Comparison of ENCODE assay signal across 1 cellular context in the genomic region with DNA sequence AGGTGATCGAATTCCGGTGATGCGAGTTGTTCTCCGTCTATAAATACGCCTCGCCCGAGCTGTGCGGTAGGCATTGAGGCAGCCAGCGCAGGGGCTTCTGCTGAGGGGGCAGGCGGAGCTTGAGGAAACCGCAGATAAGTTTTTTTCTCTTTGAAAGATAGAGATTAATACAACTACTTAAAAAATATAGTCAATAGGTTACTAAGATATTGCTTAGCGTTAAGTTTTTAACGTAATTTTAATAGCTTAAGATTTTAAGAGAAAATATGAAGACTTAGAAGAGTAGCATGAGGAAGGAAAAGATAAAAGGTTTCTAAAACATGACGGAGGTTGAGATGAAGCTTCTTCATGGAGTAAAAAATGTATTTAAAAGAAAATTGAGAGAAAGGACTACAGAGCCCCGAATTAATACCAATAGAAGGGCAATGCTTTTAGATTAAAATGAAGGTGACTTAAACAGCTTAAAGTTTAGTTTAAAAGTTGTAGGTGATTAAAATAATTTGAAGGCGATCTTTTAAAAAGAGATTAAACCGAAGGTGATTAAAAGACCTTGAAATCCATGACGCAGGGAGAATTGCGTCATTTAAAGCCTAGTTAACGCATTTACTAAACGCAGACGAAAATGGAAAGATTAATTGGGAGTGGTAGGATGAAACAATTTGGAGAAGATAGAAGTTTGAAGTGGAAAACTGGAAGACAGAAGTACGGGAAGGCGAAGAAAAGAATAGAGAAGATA.
A peak's percentile ranks its signal among the peaks of the same experiment; 100 is the strongest.
TF ChIP-seq lines count a peak whose summit lies in the region.

A gene (plus strand): TSS at position 69 of the 736 bp plus-strand sequence.

TF ChIP-seq in WTC11, 78 proteins besides CTCF, POLR2A, EP300 and RAD21 (continued from another document and continues in another):
- TF ChIP-seq RORB (CRISPR knock-in tag; IDR thresholded peaks at IDR 0.05) (peak; percentile 94), NFE2L1 (CRISPR knock-in tag; IDR thresholded peaks at IDR 0.05) (no peak), MYBL2 (CRISPR knock-in tag; IDR thresholded peaks at IDR 0.05) (peak; percentile 89; the same call in 1 of the 2 replicates), JAZF1 (CRISPR knock-in tag; IDR thresholded peaks at IDR 0.05) (peak; percentile 95), TEAD1 (CRISPR knock-in tag; IDR thresholded peaks at IDR 0.05) (peak; percentile 95; the same call in 1 of the 2 replicates), GABPB1 (CRISPR knock-in tag; IDR thresholded peaks at IDR 0.05) (0 out of 2 replicates have a peak, but pooled peaks have one; percentile 7), CBFB (CRISPR knock-in tag; IDR thresholded peaks at IDR 0.05; ENCODE audit: low read depth) (peak; percentile 62; the same call in 1 of the 2 replicates), TP53 (CRISPR knock-in tag; IDR thresholded peaks at IDR 0.05) (0 out of 2 replicates have a peak, but pooled peaks have one; percentile 58), NFATC4 (CRISPR knock-in tag; IDR thresholded peaks at IDR 0.05) (peak; percentile 89; the same call in 1 of the 2 replicates), ETV6 (CRISPR knock-in tag; IDR thresholded peaks at IDR 0.05) (peak; percentile 33; the same call in 1 of the 2 replicates), SMAD4 (CRISPR knock-in tag; IDR thresholded peaks at IDR 0.05) (no peak), PRRX2 (CRISPR knock-in tag; IDR thresholded peaks at IDR 0.05) (peak; percentile 80), NFYB (CRISPR knock-in tag; conservative IDR thresholded peaks at IDR 0.05; ENCODE audit: low read depth) (0 out of 2 replicates have a peak, but pooled peaks have one; percentile 18), RELA (CRISPR knock-in tag; IDR thresholded peaks at IDR 0.05; ENCODE audit: borderline replicate concordance) (no peak), TEAD4 (CRISPR knock-in tag; IDR thresholded peaks at IDR 0.05) (peak; percentile 93; the same call in 1 of the 2 replicates), HMGA2 (CRISPR knock-in tag; IDR thresholded peaks at IDR 0.05) (peak; percentile 64; the same call in 1 of the 2 replicates), EMX1 (CRISPR knock-in tag; IDR thresholded peaks at IDR 0.05) (peak; percentile 95)
- TF ChIP-seq, protein P1, sequence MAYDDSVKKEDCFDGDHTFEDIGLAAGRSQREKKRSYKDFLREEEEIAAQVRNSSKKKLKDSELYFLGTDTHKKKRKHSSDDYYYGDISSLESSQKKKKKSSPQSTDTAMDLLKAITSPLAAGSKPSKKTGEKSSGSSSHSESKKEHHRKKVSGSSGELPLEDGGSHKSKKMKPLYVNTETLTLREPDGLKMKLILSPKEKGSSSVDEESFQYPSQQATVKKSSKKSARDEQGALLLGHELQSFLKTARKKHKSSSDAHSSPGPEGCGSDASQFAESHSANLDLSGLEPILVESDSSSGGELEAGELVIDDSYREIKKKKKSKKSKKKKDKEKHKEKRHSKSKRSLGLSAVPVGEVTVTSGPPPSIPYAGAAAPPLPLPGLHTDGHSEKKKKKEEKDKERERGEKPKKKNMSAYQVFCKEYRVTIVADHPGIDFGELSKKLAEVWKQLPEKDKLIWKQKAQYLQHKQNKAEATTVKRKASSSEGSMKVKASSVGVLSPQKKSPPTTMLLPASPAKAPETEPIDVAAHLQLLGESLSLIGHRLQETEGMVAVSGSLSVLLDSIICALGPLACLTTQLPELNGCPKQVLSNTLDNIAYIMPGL (CRISPR knock-in tag; IDR thresholded peaks at IDR 0.05) = 0 out of 2 replicates have a peak, but pooled peaks have one; percentile 49
- TF ChIP-seq, protein P2, sequence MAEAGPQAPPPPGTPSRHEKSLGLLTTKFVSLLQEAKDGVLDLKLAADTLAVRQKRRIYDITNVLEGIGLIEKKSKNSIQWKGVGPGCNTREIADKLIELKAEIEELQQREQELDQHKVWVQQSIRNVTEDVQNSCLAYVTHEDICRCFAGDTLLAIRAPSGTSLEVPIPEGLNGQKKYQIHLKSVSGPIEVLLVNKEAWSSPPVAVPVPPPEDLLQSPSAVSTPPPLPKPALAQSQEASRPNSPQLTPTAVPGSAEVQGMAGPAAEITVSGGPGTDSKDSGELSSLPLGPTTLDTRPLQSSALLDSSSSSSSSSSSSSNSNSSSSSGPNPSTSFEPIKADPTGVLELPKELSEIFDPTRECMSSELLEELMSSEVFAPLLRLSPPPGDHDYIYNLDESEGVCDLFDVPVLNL (CRISPR knock-in tag; IDR thresholded peaks at IDR 0.05; ENCODE audit: borderline replicate concordance, low read depth) = no peak
- TF ChIP-seq, protein P3, sequence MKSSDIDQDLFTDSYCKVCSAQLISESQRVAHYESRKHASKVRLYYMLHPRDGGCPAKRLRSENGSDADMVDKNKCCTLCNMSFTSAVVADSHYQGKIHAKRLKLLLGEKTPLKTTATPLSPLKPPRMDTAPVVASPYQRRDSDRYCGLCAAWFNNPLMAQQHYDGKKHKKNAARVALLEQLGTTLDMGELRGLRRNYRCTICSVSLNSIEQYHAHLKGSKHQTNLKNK (CRISPR knock-in tag; IDR thresholded peaks at IDR 0.05) = peak; percentile 98
- TF ChIP-seq, protein P4, sequence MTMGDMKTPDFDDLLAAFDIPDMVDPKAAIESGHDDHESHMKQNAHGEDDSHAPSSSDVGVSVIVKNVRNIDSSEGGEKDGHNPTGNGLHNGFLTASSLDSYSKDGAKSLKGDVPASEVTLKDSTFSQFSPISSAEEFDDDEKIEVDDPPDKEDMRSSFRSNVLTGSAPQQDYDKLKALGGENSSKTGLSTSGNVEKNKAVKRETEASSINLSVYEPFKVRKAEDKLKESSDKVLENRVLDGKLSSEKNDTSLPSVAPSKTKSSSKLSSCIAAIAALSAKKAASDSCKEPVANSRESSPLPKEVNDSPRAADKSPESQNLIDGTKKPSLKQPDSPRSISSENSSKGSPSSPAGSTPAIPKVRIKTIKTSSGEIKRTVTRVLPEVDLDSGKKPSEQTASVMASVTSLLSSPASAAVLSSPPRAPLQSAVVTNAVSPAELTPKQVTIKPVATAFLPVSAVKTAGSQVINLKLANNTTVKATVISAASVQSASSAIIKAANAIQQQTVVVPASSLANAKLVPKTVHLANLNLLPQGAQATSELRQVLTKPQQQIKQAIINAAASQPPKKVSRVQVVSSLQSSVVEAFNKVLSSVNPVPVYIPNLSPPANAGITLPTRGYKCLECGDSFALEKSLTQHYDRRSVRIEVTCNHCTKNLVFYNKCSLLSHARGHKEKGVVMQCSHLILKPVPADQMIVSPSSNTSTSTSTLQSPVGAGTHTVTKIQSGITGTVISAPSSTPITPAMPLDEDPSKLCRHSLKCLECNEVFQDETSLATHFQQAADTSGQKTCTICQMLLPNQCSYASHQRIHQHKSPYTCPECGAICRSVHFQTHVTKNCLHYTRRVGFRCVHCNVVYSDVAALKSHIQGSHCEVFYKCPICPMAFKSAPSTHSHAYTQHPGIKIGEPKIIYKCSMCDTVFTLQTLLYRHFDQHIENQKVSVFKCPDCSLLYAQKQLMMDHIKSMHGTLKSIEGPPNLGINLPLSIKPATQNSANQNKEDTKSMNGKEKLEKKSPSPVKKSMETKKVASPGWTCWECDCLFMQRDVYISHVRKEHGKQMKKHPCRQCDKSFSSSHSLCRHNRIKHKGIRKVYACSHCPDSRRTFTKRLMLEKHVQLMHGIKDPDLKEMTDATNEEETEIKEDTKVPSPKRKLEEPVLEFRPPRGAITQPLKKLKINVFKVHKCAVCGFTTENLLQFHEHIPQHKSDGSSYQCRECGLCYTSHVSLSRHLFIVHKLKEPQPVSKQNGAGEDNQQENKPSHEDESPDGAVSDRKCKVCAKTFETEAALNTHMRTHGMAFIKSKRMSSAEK (CRISPR knock-in tag; IDR thresholded peaks at IDR 0.05; ENCODE audit: borderline replicate concordance) = peak; percentile 98
- TF ChIP-seq, protein P5, sequence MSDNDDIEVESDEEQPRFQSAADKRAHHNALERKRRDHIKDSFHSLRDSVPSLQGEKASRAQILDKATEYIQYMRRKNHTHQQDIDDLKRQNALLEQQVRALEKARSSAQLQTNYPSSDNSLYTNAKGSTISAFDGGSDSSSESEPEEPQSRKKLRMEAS (CRISPR knock-in tag; IDR thresholded peaks at IDR 0.05) = no peak
- TF ChIP-seq, protein P6, sequence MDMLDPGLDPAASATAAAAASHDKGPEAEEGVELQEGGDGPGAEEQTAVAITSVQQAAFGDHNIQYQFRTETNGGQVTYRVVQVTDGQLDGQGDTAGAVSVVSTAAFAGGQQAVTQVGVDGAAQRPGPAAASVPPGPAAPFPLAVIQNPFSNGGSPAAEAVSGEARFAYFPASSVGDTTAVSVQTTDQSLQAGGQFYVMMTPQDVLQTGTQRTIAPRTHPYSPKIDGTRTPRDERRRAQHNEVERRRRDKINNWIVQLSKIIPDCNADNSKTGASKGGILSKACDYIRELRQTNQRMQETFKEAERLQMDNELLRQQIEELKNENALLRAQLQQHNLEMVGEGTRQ (CRISPR knock-in tag; IDR thresholded peaks at IDR 0.05) = no peak
- TF ChIP-seq, protein P7, sequence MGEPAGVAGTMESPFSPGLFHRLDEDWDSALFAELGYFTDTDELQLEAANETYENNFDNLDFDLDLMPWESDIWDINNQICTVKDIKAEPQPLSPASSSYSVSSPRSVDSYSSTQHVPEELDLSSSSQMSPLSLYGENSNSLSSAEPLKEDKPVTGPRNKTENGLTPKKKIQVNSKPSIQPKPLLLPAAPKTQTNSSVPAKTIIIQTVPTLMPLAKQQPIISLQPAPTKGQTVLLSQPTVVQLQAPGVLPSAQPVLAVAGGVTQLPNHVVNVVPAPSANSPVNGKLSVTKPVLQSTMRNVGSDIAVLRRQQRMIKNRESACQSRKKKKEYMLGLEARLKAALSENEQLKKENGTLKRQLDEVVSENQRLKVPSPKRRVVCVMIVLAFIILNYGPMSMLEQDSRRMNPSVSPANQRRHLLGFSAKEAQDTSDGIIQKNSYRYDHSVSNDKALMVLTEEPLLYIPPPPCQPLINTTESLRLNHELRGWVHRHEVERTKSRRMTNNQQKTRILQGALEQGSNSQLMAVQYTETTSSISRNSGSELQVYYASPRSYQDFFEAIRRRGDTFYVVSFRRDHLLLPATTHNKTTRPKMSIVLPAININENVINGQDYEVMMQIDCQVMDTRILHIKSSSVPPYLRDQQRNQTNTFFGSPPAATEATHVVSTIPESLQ (CRISPR knock-in tag; IDR thresholded peaks at IDR 0.05) = no peak
- TF ChIP-seq, protein P8, sequence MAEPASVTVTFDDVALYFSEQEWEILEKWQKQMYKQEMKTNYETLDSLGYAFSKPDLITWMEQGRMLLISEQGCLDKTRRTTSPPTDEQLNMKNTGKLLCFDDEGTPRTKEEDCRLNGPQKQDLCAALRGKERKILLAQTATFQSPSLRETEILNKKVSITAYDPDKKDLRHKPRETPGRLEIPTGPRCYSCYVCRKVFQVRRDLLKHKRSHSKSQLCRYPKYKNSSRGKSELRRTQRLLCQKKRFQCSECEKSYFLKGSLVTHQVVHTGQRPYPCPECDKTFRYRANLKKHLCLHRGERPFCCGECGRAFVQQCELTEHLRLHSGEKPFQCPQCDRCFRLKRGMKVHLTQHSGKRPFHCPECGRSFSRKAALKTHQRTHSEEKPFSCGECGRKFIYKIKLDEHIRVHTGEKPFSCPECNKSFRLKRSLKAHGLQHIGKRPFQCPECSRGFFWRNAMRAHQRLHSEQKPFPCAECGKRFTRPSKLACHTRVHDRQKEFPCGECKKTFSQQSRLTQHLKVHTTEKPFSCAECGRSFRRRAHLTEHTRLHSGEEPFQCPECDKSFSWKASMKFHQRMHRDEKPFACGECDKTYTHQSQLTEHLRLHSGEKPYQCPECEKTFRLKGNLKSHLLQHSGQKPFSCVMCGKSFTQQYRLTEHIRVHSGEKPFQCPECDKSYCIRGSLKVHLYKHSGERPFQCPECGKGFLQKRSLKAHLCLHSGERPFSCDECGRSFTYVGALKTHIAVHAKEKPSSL (CRISPR knock-in tag; conservative IDR thresholded peaks at IDR 0.05) = peak; percentile 93
- TF ChIP-seq, protein P9, sequence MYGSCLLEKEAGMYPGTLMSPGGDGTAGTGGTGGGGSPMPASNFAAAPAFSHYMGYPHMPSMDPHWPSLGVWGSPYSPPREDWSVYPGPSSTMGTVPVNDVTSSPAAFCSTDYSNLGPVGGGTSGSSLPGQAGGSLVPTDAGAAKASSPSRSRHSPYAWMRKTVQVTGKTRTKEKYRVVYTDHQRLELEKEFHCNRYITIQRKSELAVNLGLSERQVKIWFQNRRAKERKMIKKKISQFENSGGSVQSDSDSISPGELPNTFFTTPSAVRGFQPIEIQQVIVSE (CRISPR knock-in tag; IDR thresholded peaks at IDR 0.05; ENCODE audit: borderline replicate concordance) = peak; percentile 77; the same call in 1 of the 2 replicates
- TF ChIP-seq, protein P10, sequence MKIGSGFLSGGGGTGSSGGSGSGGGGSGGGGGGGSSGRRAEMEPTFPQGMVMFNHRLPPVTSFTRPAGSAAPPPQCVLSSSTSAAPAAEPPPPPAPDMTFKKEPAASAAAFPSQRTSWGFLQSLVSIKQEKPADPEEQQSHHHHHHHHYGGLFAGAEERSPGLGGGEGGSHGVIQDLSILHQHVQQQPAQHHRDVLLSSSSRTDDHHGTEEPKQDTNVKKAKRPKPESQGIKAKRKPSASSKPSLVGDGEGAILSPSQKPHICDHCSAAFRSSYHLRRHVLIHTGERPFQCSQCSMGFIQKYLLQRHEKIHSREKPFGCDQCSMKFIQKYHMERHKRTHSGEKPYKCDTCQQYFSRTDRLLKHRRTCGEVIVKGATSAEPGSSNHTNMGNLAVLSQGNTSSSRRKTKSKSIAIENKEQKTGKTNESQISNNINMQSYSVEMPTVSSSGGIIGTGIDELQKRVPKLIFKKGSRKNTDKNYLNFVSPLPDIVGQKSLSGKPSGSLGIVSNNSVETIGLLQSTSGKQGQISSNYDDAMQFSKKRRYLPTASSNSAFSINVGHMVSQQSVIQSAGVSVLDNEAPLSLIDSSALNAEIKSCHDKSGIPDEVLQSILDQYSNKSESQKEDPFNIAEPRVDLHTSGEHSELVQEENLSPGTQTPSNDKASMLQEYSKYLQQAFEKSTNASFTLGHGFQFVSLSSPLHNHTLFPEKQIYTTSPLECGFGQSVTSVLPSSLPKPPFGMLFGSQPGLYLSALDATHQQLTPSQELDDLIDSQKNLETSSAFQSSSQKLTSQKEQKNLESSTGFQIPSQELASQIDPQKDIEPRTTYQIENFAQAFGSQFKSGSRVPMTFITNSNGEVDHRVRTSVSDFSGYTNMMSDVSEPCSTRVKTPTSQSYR (CRISPR knock-in tag; IDR thresholded peaks at IDR 0.05) = peak; percentile 70; the same call in 1 of the 2 replicates
- TF ChIP-seq, protein P11, sequence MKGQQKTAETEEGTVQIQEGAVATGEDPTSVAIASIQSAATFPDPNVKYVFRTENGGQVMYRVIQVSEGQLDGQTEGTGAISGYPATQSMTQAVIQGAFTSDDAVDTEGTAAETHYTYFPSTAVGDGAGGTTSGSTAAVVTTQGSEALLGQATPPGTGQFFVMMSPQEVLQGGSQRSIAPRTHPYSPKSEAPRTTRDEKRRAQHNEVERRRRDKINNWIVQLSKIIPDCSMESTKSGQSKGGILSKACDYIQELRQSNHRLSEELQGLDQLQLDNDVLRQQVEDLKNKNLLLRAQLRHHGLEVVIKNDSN (CRISPR knock-in tag; IDR thresholded peaks at IDR 0.05) = peak; percentile 54; the same call in 1 of the 2 replicates
